1 cellular context compared by ENCODE assay signal in the genomic region with DNA sequence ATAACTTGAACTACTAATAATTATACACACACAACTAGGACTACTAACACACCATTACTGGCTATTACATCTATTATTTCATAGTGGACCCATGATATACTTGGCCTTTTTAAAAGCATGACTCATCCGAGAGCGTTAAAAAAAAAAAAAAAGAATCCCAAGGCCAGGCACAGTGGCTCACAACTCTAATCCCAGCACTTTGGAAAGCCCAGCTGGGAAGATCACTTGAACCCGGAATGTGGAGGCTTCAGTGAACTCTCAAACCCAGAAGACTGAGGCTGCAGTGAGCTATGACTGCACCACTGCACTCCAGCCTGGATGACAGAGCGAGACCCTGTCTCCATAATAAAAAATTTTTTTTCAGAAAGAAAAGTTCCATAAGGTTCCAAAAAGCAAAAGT.
TF ChIP-seq lines count a peak whose summit lies in the region.

No MANE protein-coding gene starts in this region.

TF ChIP-seq in HepG2, 621 proteins besides CTCF, POLR2A, EP300 and RAD21 (continued from another document):
- TF ChIP-seq, protein P1, sequence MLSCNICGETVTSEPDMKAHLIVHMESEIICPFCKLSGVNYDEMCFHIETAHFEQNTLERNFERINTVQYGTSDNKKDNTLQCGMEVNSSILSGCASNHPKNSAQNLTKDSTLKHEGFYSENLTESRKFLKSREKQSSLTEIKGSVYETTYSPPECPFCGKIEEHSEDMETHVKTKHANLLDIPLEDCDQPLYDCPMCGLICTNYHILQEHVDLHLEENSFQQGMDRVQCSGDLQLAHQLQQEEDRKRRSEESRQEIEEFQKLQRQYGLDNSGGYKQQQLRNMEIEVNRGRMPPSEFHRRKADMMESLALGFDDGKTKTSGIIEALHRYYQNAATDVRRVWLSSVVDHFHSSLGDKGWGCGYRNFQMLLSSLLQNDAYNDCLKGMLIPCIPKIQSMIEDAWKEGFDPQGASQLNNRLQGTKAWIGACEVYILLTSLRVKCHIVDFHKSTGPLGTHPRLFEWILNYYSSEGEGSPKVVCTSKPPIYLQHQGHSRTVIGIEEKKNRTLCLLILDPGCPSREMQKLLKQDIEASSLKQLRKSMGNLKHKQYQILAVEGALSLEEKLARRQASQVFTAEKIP (CRISPR knock-in tag; IDR thresholded peaks at IDR 0.05; ENCODE audit: borderline replicate concordance): no peak
- TF ChIP-seq ZNF652 (CRISPR knock-in tag; IDR thresholded peaks at IDR 0.05; ENCODE audit: borderline replicate concordance, low read depth) (no peak), ARID3A (IDR thresholded peaks at IDR 0.05; ENCODE audit: low read depth, low read length) (0 out of 2 replicates have a peak, but pooled peaks have one; percentile 17)
